ENCODE assay signal across 8 cellular contexts in the genomic region with DNA sequence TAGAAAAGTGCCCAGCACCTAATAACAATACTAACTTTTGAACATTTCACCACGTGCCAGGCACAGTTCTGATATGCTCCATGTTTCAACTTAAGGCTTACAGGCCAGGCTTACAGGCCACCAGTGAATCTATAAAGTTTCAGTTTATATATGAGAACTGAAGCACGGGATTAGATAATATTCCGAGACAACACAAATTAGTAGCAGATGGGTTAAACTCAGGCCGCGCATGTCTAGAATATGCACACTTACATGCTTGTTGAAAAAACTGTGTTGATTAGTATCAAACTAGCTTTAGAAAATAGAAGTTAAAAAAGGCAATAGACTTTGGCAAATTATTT.
DNase-seq lines count a peak whose midpoint lies in the region; ATAC-seq, FAIRE-seq and TF ChIP-seq lines count a peak whose summit lies in the region.

No MANE protein-coding gene starts in this region.

- CTCF ChIA-PET in activated naive CD4-positive, alpha-beta T cell treated with anti-CD3 and anti-CD28 coated beads, Interleukin-2, amount 10 ng/mL, durations not matched to agents 7 days and 5 days (lab: Charles Lee) = no interaction called here
- CTCF ChIA-PET in HepG2 (lab: Yijun Ruan, JAX; ENCODE audit: low intra/inter-chr PET ratio, low total read pairs) = no interaction called here

- H3K27ac ChIP-seq in adipose tissue (ENCODE audit: low read depth, low read length) (peak overlapping the region; percentile 74), HepG2 (ENCODE audit: extremely low read length, insufficient read depth, low read length) (peak overlapping the region; percentile 63), tibial artery (peak overlapping the region; percentile 88 to 90)

- no peak overlapping the region for H2AFZ ChIP-seq in HepG2 (ENCODE audit: low read length)

- H3K9me3 Mint-ChIP-seq in activated naive CD4-positive, alpha-beta T cell treated with anti-CD3 and anti-CD28 coated beads, Interleukin-2, amount 10 ng/mL, durations not matched to agents 7 days and 5 days = no peaks in the 10 kb centered on the region
- H3K9me3 Mint-ChIP-seq in type B pancreatic cell = peaks cover 6% of the 10 kb centered on the region

- peaks cover 7% of the 10 kb centered on the region; the same call in 1 of the 2 replicates for H3K4me1 ChIP-seq in HepG2 (ENCODE audit: insufficient read depth, low read length)
- peaks cover 0 to 19% (median 6%) of the 10 kb centered on the region in 4 donors for H3K4me1 ChIP-seq in tibial artery

- in situ Hi-C loops in HepG2 (cut with HindIII; ENCODE audit: extremely low pct_ligation_motif_present, low pct_unique_long_range_greater_than_20kb) = no loop called here

- H3K9me3 ChIP-seq in HepG2 (ENCODE audit: low read length) = peaks cover 13% of the 10 kb centered on the region; the same call in 1 of the 2 replicates
- no peaks in the 10 kb centered on the region for H3K9me3 ChIP-seq in tibial artery

- H3K36me3 ChIP-seq in HepG2 (replicated peaks in 1 of 2; ENCODE audit: control insufficient read depth in 1 of 2, insufficient read depth in 2 of 2, low read length in 2 of 2) (no peaks in the 10 kb centered on the region), tibial artery (peaks cover 0 to 10% (median 0%) of the 10 kb centered on the region in 3 donors)

- TF ChIP-seq CTCF in HepG2 (CRISPR knock-in tag; IDR thresholded peaks at IDR 0.05) = no peak
- no peak for TF ChIP-seq CTCF in tibial artery (IDR thresholded peaks at IDR 0.05)
- no peak for TF ChIP-seq CTCF in type B pancreatic cell (conservative IDR thresholded peaks at IDR 0.05)

- TSS peak; percentile 85 for BruUV-seq in HepG2 (replicated peaks; lab: Mats Ljungman, UMichigan)

- no peaks in the 10 kb centered on the region for H4K20me1 ChIP-seq in HepG2 (ENCODE audit: insufficient read depth, low read length)

- peak overlapping the region; percentile 47 for H3K27ac Mint-ChIP-seq in activated naive CD4-positive, alpha-beta T cell treated with anti-CD3 and anti-CD28 coated beads, Interleukin-2, amount 10 ng/mL, durations not matched to agents 7 days and 5 days
- no peak overlapping the region for H3K27ac Mint-ChIP-seq in type B pancreatic cell

- no peak for DNase-seq in activated naive CD4-positive, alpha-beta T cell treated with anti-CD3 and anti-CD28 coated beads, Interleukin-2, amount 10 ng/mL, durations not matched to agents 7 days and 5 days
- no peak for DNase-seq in activated naive CD4-positive, alpha-beta T cell treated with Interleukin-2 at 50 U/mL for 16 hours
- DNase-seq in HepG2 (ENCODE audit: low spot score) (no peak), tibial artery (no peak), type B pancreatic cell (ENCODE audit: extremely low spot score, unreplicated experiment) (no peak), NCI-H187 (lab: John Stamatoyannopoulos, UW) (no peak)
- no peak for DNase-seq in stimulated activated CD4-positive, alpha-beta T cell treated with anti-CD3 and anti-CD28 coated beads, Interleukin-4, amount 100 ng/mL, for 1 hour

- no peak for ATAC-seq in HepG2

- no peaks in the 10 kb centered on the region for H3K27me3 Mint-ChIP-seq in activated naive CD4-positive, alpha-beta T cell treated with anti-CD3 and anti-CD28 coated beads, Interleukin-2, amount 10 ng/mL, durations not matched to agents 7 days and 5 days
- H3K27me3 Mint-ChIP-seq in type B pancreatic cell = peaks cover 4% of the 10 kb centered on the region

- peak overlapping the region in 2 of 3 experiments; percentile 10 to 78; a peak in 1 of 6 replicates for H3K4me3 ChIP-seq in HepG2 (replicated peaks in 1 of 3; ENCODE audit: insufficient read depth in 1 of 3, low read depth in 2 of 3, low read length in 3 of 3)
- peak overlapping the region; percentile 92 to 93 for H3K4me3 ChIP-seq in tibial artery

- intact Hi-C loops in HepG2 (cut with micrococcal nuclease; ENCODE audit: unreplicated experiment) (no loop called here), tibial artery (cut with DNase I; ENCODE audit: low total_unique reads) (no loop called here)

- no peaks in the 10 kb centered on the region for H3K36me3 Mint-ChIP-seq in activated naive CD4-positive, alpha-beta T cell treated with anti-CD3 and anti-CD28 coated beads, Interleukin-2, amount 10 ng/mL, durations not matched to agents 7 days and 5 days
- no peaks in the 10 kb centered on the region for H3K36me3 Mint-ChIP-seq in type B pancreatic cell

- TF ChIP-seq EP300 in HepG2 (IDR thresholded peaks at IDR 0.05; ENCODE audit: low read depth in 2 of 2, low read length in 2 of 2) (no peak), HepG2 (CRISPR knock-in tag; IDR thresholded peaks at IDR 0.05; ENCODE audit: borderline replicate concordance) (no peak)

- H3K4me1 Mint-ChIP-seq in activated naive CD4-positive, alpha-beta T cell treated with anti-CD3 and anti-CD28 coated beads, Interleukin-2, amount 10 ng/mL, durations not matched to agents 7 days and 5 days = peaks cover 5% of the 10 kb centered on the region
- H3K4me1 Mint-ChIP-seq in type B pancreatic cell (ENCODE audit: unreplicated experiment) = no peaks in the 10 kb centered on the region

- H3K9ac ChIP-seq in HepG2 (ENCODE audit: insufficient read depth, low read depth, low read length) = no peak overlapping the region

- H3K4me2 ChIP-seq in HepG2 (ENCODE audit: low read depth, low read length) = peak overlapping the region; percentile 66

- FAIRE-seq in HepG2 (lab: Jason Lieb, UNC) = no peak

- peaks cover 13% of the 10 kb centered on the region for H3K79me2 ChIP-seq in HepG2 (ENCODE audit: insufficient read depth, low read length)

- 61 to 77% (median 63%) methylated on average over 5 of the region's 5 CpGs for WGBS in adipose tissue, 3 donors
- 78% methylated on average over 5 of the region's 5 CpGs for WGBS in HepG2 (ENCODE audit: low lambda C conversion rate)

- TF ChIP-seq POLR2A in HepG2 (IDR thresholded peaks at IDR 0.05; ENCODE audit: insufficient read depth in 1 of 2, low read depth in 2 of 2, low read length in 2 of 2) = no peak

- POLR2A ChIA-PET in HepG2 (lab: Yijun Ruan, JAX) = interaction anchor here (0.6 to 1.2 kb wide), 2 partner anchors 12 to 588 kb away, joined by 3 read pairs; partner anchors contain the start of genes FASTKD3 and MTRR

- H3K27me3 ChIP-seq in HepG2 (ENCODE audit: control insufficient read depth in 1 of 2, insufficient read depth in 2 of 2, low read length in 2 of 2) = no peaks in the 10 kb centered on the region
- H3K27me3 ChIP-seq in tibial artery = no peaks in the 10 kb centered on the region

- no peak for TF ChIP-seq RAD21 in HepG2 (CRISPR knock-in tag; IDR thresholded peaks at IDR 0.05)

- peak overlapping the region; percentile 76 for H3K4me3 Mint-ChIP-seq in activated naive CD4-positive, alpha-beta T cell treated with anti-CD3 and anti-CD28 coated beads, Interleukin-2, amount 10 ng/mL, durations not matched to agents 7 days and 5 days
- no peak overlapping the region for H3K4me3 Mint-ChIP-seq in type B pancreatic cell

TF ChIP-seq in HepG2, 621 proteins besides CTCF, POLR2A, EP300 and RAD21:
- TF ChIP-seq POLR2AphosphoS5 (IDR thresholded peaks at IDR 0.05; ENCODE audit: low read depth, low read length) (no peak), XRCC5 (optimal IDR thresholded peaks at IDR 0.05; ENCODE audit: low read length) (no peak), ZNF430 (CRISPR knock-in tag; IDR thresholded peaks at IDR 0.05) (0 out of 2 replicates have a peak, but pooled peaks have one; percentile 0)
- TF ChIP-seq, protein P1, sequence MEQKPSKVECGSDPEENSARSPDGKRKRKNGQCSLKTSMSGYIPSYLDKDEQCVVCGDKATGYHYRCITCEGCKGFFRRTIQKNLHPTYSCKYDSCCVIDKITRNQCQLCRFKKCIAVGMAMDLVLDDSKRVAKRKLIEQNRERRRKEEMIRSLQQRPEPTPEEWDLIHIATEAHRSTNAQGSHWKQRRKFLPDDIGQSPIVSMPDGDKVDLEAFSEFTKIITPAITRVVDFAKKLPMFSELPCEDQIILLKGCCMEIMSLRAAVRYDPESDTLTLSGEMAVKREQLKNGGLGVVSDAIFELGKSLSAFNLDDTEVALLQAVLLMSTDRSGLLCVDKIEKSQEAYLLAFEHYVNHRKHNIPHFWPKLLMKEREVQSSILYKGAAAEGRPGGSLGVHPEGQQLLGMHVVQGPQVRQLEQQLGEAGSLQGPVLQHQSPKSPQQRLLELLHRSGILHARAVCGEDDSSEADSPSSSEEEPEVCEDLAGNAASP (CRISPR knock-in tag; IDR thresholded peaks at IDR 0.05; ENCODE audit: borderline replicate concordance) = no peak
TF ChIP-seq in HepG2: peak in this region for 1.
